ENCODE assay signal across 1 cellular context in genomic region chr6:168071620-168072019, GRCh38.
TF ChIP-seq lines count a peak whose summit lies in the region.

No MANE protein-coding gene starts in this region.

TF ChIP-seq in A549, 52 proteins besides CTCF, POLR2A, EP300 and RAD21 (continued from another document):
- TF ChIP-seq REST (IDR thresholded peaks at IDR 0.05) (no peak), HMGXB4 (CRISPR knock-in tag; IDR thresholded peaks at IDR 0.05; ENCODE audit: borderline replicate concordance) (no peak), RFX5 (IDR thresholded peaks at IDR 0.05) (no peak), HDAC2 (IDR thresholded peaks at IDR 0.05) (no peak), SREBF2 (IDR thresholded peaks at IDR 0.05) (no peak), MAX (IDR thresholded peaks at IDR 0.05) (no peak)
TF ChIP-seq in A549: peak in this region for 0.
